8 cellular contexts compared by ENCODE assay signal in the genomic region with DNA sequence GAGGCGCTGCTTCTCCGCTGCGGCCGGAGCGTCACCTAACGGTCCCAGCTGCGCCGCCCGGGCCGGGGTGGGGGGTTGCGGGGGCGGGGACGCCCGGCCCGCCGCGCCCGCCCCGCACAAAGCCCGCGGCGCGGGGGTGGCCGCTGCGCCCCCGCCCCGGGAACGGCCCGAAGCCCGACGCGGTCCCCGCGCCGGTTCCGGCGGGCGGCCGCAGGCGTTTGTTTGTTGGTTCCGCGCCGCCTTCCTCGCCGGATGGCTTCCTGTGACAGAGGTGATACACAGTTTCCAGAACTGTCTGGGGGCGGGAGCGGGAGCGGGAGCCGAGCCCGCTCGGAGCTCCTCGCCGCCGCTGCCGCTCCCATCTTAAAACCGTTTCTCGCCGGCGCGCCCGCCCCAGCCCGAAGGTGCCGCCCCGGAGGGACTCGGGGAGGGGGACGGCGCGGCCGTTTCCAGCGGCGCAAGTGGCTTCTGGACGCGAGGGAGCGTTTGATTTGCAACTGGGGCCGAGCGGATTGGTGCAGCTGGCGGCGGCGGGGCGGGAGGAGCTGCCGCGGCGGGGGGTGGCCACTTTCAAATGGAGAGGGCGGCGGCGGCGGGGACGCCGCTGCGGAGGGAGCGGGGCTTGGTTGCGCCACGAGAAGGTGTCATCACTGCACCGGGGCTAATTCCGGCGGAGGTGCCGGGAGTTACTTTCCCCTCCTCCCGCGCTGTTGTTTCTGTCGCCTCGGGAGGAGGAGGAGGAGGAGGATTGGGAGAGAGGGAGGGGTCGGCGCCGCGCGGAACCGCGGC. TPM values are rescaled to one million over a fixed set of nuclear protein-coding genes. Genes with fewer than 3 reads are reported as not detected.
DNase-seq lines count a peak whose midpoint lies in the region; TF ChIP-seq lines count a peak whose summit lies in the region.

No MANE protein-coding gene starts in this region.

- H3F3A ChIP-seq in neural progenitor cell (ENCODE audit: low read depth): peaks cover 41% of the 10 kb centered on the region

- H3K4me1 Mint-ChIP-seq in neural progenitor cell: peaks cover 22% of the 10 kb centered on the region

- peaks cover 2% of the 10 kb centered on the region for H3K9me3 Mint-ChIP-seq in neural progenitor cell

- peak overlapping the region; percentile 60 for H3K27ac Mint-ChIP-seq in neural progenitor cell

- peak; percentile 72 for TF ChIP-seq POLR2A in Raji (IDR thresholded peaks at IDR 0.05; ENCODE audit: insufficient read depth, low read depth, low read length)

- peaks cover 11% of the 10 kb centered on the region for H3K36me3 Mint-ChIP-seq in neural progenitor cell

- H3K79me2 ChIP-seq in neural progenitor cell (ENCODE audit: low read depth): peaks cover 55% of the 10 kb centered on the region

- TF ChIP-seq CTCF in fibroblast of villous mesenchyme (IDR thresholded peaks at IDR 0.05; ENCODE audit: insufficient read depth, low read depth, low read length) (no peak), neural progenitor cell (IDR thresholded peaks at IDR 0.05) (no peak)

- DNase-seq in G401 (ENCODE audit: low spot score) (peak; percentile 71), H7 (peak; percentile 94), LoVo (ENCODE audit: low spot score) (peak; percentile 87), fibroblast of villous mesenchyme (ENCODE audit: low read depth) (peak; percentile 95), neural progenitor cell (ENCODE audit: low spot score) (peak; percentile 95), stromal cell of bone marrow (ENCODE audit: low read depth) (peak; percentile 63)
- peak; percentile 93 for DNase-seq in activated effector memory CD4-positive, alpha-beta T cell treated with anti-CD3 and anti-CD28 coated beads, Interleukin-2, amount 50 U/mL, for 16 hours

- H3K36me3 ChIP-seq in H7 (replicated peaks; ENCODE audit: control insufficient read depth, insufficient read depth, low read length) (peaks cover 2% of the 10 kb centered on the region; the same call in 1 of the 2 replicates), neural progenitor cell (no peaks in the 10 kb centered on the region)

- peak overlapping the region; percentile 97 for H3K4me2 ChIP-seq in neural progenitor cell

- peak overlapping the region; percentile 99 for H3K27ac ChIP-seq in neural progenitor cell

- H2AFZ ChIP-seq in neural progenitor cell (replicated peaks): no peak overlapping the region

- H3K9me3 ChIP-seq in neural progenitor cell (ENCODE audit: low read depth): no peaks in the 10 kb centered on the region

- H3K9ac ChIP-seq in neural progenitor cell: peak overlapping the region; percentile 73

- H3K27me3 Mint-ChIP-seq in neural progenitor cell (ENCODE audit: insufficient read depth, low read depth): no peaks in the 10 kb centered on the region

- in situ Hi-C loops in G401 (cut with HindIII; ENCODE audit: low sequenced_read_pairs): no loop called here

- H3K4me1 ChIP-seq in neural progenitor cell: peaks cover 26% of the 10 kb centered on the region

- no peaks in the 10 kb centered on the region for H3K27me3 ChIP-seq in H7 (ENCODE audit: control insufficient read depth, insufficient read depth, low read length)
- no peaks in the 10 kb centered on the region for H3K27me3 ChIP-seq in neural progenitor cell

- H3K4me3 ChIP-seq in H7 (ENCODE audit: insufficient read depth, low read depth, low read length) (peak overlapping the region; percentile 79), fibroblast of villous mesenchyme (ENCODE audit: low read depth, low read length) (peak overlapping the region; percentile 92), neural progenitor cell (peak overlapping the region; percentile 98)

- H3K4me3 Mint-ChIP-seq in neural progenitor cell: peak overlapping the region; percentile 89

- peaks cover 40% of the 10 kb centered on the region for H4K20me1 ChIP-seq in neural progenitor cell (ENCODE audit: low read depth)

RNA-seq across cellular contexts. Expression of gene JADE1, which starts 2.3 kb away (rescaled TPM):
- 17.5 and 34.5 TPM in 2 replicates for total RNA-seq in G401 (2014; rRNA removed; shearing (Covaris generic))
- total RNA-seq in H7 (2014; rRNA removed; shearing (Covaris generic)): 33.8 and 43.5 TPM in 2 replicates
- total RNA-seq in fibroblast of villous mesenchyme: 29.6 and 38.4 TPM in 2 replicates
- 46.2 and 55.9 TPM in 2 replicates for total RNA-seq in neural progenitor cell (ENCODE audit: low replicate concordance)

Comparison
In these comparisons a context has a peak if more than half of its experiments do, and no peak if none do; other contexts are left out.
1. Peak in every context shown above with its lines: DNase-seq, H3K4me3 ChIP-seq and H3K27ac ChIP-seq.